Comparison of ENCODE assay signal across 8 cellular contexts in genomic region chr1:57424231-57425027, GRCh38. TPM values are rescaled to one million over a fixed set of nuclear protein-coding genes. Genes with fewer than 3 reads are reported as not detected.
DNase-seq lines count a peak whose midpoint lies in the region; ATAC-seq and TF ChIP-seq lines count a peak whose summit lies in the region.

No MANE protein-coding gene starts in this region.

- H3T11ph ChIP-seq in H9 (ENCODE audit: low read length), result no peak overlapping the region

- no peak overlapping the region for H2BK12ac ChIP-seq in H9 (ENCODE audit: insufficient read length, low read depth, low read length)

- POLR2A ChIA-PET in A673 (lab: Charles Lee; ENCODE audit: low non-redundant PET), result interaction anchor here (0.7 kb wide), 1 partner anchor 280 kb away, joined by 4 read pairs; no protein-coding TSS in a partner anchor
- POLR2A ChIA-PET in PC-9 (lab: Charles Lee; ENCODE audit: unreplicated experiment), result no interaction called here

- H3K18ac ChIP-seq in H9 (ENCODE audit: insufficient read length, low read depth, low read length), result no peak overlapping the region

- H2BK15ac ChIP-seq in H9 (ENCODE audit: low read depth, low read length), result no peak overlapping the region

- intact Hi-C loops in A673 (cut with micrococcal nuclease; ENCODE audit: unreplicated experiment) (loop anchor here (1.0 to 10.0 kb wide), 6 partner anchors 198 to 1120 kb away; partner anchors contain the start of gene OMA1), left ventricle myocardium superior (cut with micrococcal nuclease) (no loop called here), PC-9 (cut with micrococcal nuclease; ENCODE audit: unreplicated experiment) (no loop called here)

- TF ChIP-seq CTCF in A673 (conservative IDR thresholded peaks at IDR 0.05; ENCODE audit: low read depth, low read length), result peak; percentile 96
- peak; percentile 94 for TF ChIP-seq CTCF in H9 (conservative IDR thresholded peaks at IDR 0.05)
- peak; percentile 90 for TF ChIP-seq CTCF in WERI-Rb-1 (IDR thresholded peaks at IDR 0.05; ENCODE audit: low read depth, low read length)
- TF ChIP-seq CTCF in PC-9 (conservative IDR thresholded peaks at IDR 0.05), result no peak

- peak; percentile 76 for ATAC-seq in left ventricle myocardium superior

- peaks cover 48% of the 10 kb centered on the region for H3K27me3 Mint-ChIP-seq in H9 (ENCODE audit: low read depth)

- H3K4me3 ChIP-seq in A673 (ENCODE audit: low read depth, low read length, poor library complexity, severe bottlenecking), result peak overlapping the region; percentile 91
- H3K4me3 ChIP-seq in WERI-Rb-1 (ENCODE audit: low read depth, low read length), result peak overlapping the region; percentile 43
- H3K4me3 ChIP-seq in rectal smooth muscle tissue (ENCODE audit: low read length), result peak overlapping the region; percentile 54
- H3K4me3 ChIP-seq in PC-9, result no peak overlapping the region

- H3F3A ChIP-seq in PC-9 (ENCODE audit: insufficient read depth, low read depth), result no peaks in the 10 kb centered on the region

- H2AK5ac ChIP-seq in H9 (ENCODE audit: insufficient read length, low read length), result no peak overlapping the region

- H4K20me1 ChIP-seq in H9 (ENCODE audit: control insufficient read depth, insufficient read depth, insufficient read length) (no peaks in the 10 kb centered on the region), PC-9 (ENCODE audit: insufficient read depth) (no peaks in the 10 kb centered on the region)

- H3K79me2 ChIP-seq in H9 (ENCODE audit: insufficient read depth, low read length), result no peaks in the 10 kb centered on the region
- H3K79me2 ChIP-seq in PC-9 (ENCODE audit: low read depth), result no peaks in the 10 kb centered on the region

- no peak overlapping the region for H2BK20ac ChIP-seq in H9 (ENCODE audit: low read depth, low read length, poor library complexity, severe bottlenecking)

- peak overlapping the region in 2 of 3 experiments; percentile 8 to 62; a peak in 2 of 7 replicates for H3K27ac Mint-ChIP-seq in H9

- H3K36me3 Mint-ChIP-seq in H9 (ENCODE audit: insufficient read depth in 1 of 3, low read depth in 3 of 3), result no peaks in the 10 kb centered on the region

- no peak overlapping the region for H3K23ac ChIP-seq in H9 (ENCODE audit: insufficient read length, low read depth, low read length)

- H3K36me3 ChIP-seq in A673 (ENCODE audit: insufficient read depth, low read length, poor library complexity, severe bottlenecking), result no peaks in the 10 kb centered on the region
- no peaks in the 10 kb centered on the region for H3K36me3 ChIP-seq in WERI-Rb-1
- H3K36me3 ChIP-seq in rectal smooth muscle tissue (ENCODE audit: control insufficient read depth, insufficient read depth, low read length), result no peaks in the 10 kb centered on the region
- no peaks in the 10 kb centered on the region for H3K36me3 ChIP-seq in PC-9 (ENCODE audit: low read depth)

- no peak overlapping the region for H4K8ac ChIP-seq in H9 (replicated peaks; ENCODE audit: insufficient read length, low read depth, low read length)

- H3K27me3 ChIP-seq in A673 (replicated peaks; ENCODE audit: insufficient read depth, low read depth, low read length, poor library complexity) (no peaks in the 10 kb centered on the region), H9 (ENCODE audit: insufficient read depth, low read length) (no peaks in the 10 kb centered on the region), WERI-Rb-1 (ENCODE audit: insufficient read depth, low read depth, severe bottlenecking) (peaks cover 12% of the 10 kb centered on the region), rectal smooth muscle tissue (ENCODE audit: control insufficient read depth, insufficient read depth, low read length) (peaks cover 6% of the 10 kb centered on the region), PC-9 (ENCODE audit: insufficient read depth, low read depth) (peaks cover 19% of the 10 kb centered on the region)

- no CpG with 5 or more reads among the region's 63 CpGs for WGBS in H9 (ENCODE audit: extremely low coverage, insufficient read length, low lambda C conversion rate)

- no peaks in the 10 kb centered on the region; a peak in 1 of 5 replicates for H3K9me3 Mint-ChIP-seq in H9

- BruUV-seq in A673 (replicated peaks; lab: Mats Ljungman, UMichigan) (no TSS peak), PC-9 (replicated peaks; lab: Mats Ljungman, UMichigan) (no TSS peak)

- H3K4me1 ChIP-seq in A673 (ENCODE audit: insufficient read depth, low read length, poor library complexity, severe bottlenecking) (peaks cover 26% of the 10 kb centered on the region), H9 (ENCODE audit: insufficient read depth, low read length) (no peaks in the 10 kb centered on the region; the same call in 1 of the 2 replicates), rectal smooth muscle tissue (ENCODE audit: control insufficient read depth, insufficient read depth, low read length) (no peaks in the 10 kb centered on the region), PC-9 (replicated peaks; ENCODE audit: insufficient read depth) (no peaks in the 10 kb centered on the region)

- DNase-seq in A673 (ENCODE audit: low spot score) (peak; percentile 92), H9 (peak; percentile 85), WERI-Rb-1 (peak; percentile 66), left ventricle myocardium superior (peak; percentile 73), CD1c-positive myeloid dendritic cell (ENCODE audit: extremely low spot score) (no peak), PC-9 (no peak)
- DNase-seq in stimulated activated naive CD4-positive, alpha-beta T cell treated with Interleukin-2 at 50 U/mL for 16 hours (lab: John Stamatoyannopoulos, UW), result no peak

- H3K56ac ChIP-seq in H9 (ENCODE audit: insufficient read length, low read depth, low read length), result no peak overlapping the region

- H3K9me3 ChIP-seq in A673 (ENCODE audit: low read depth, low read length, poor library complexity, severe bottlenecking) (no peaks in the 10 kb centered on the region), H9 (ENCODE audit: control insufficient read depth, low read depth, low read length) (no peaks in the 10 kb centered on the region), WERI-Rb-1 (ENCODE audit: severe bottlenecking) (no peaks in the 10 kb centered on the region), PC-9 (ENCODE audit: insufficient read depth, low read depth) (no peaks in the 10 kb centered on the region)

- CTCF ChIA-PET in A673 (lab: Charles Lee), result interaction anchor here (0.6 to 0.9 kb wide), 8 partner anchors 12 to 1228 kb away, joined by 3 to 13 read pairs (median 3); no protein-coding TSS in a partner anchor
- CTCF ChIA-PET in PC-9 (lab: Charles Lee), result no interaction called here

- peak overlapping the region; percentile 73 to 86 for H3K4me3 Mint-ChIP-seq in H9

- H3K9ac ChIP-seq in H9 (ENCODE audit: extremely low read depth, insufficient read length, low read length) (no peak overlapping the region), rectal smooth muscle tissue (ENCODE audit: low read length) (no peak overlapping the region)

- no peak overlapping the region for H2BK120ac ChIP-seq in H9 (ENCODE audit: low read depth, low read length, poor library complexity, severe bottlenecking)

- H3K23me2 ChIP-seq in H9 (ENCODE audit: insufficient read length, low read depth, low read length, poor library complexity, severe bottlenecking), result peaks cover 34% of the 10 kb centered on the region

- no peak overlapping the region for H2BK5ac ChIP-seq in H9 (ENCODE audit: insufficient read length, low read length)

- no peaks in the 10 kb centered on the region for H3K9me2 ChIP-seq in PC-9 (ENCODE audit: insufficient read depth)

- H4K5ac ChIP-seq in H9 (ENCODE audit: insufficient read length, low read depth, low read length), result no peak overlapping the region

- peaks cover 24 to 25% of the 10 kb centered on the region in 2 experiments for H3K4me1 Mint-ChIP-seq in H9

- no peaks in the 10 kb centered on the region for H3K79me1 ChIP-seq in H9 (ENCODE audit: insufficient read depth, low read depth, low read length, poor library complexity, severe bottlenecking)

- H3K27ac ChIP-seq in A673 (ENCODE audit: low read depth, low read length, poor library complexity, severe bottlenecking), result peak overlapping the region; percentile 88
- H3K27ac ChIP-seq in H9 (ENCODE audit: insufficient read length, low read depth, low read length), result no peak overlapping the region
- no peak overlapping the region for H3K27ac ChIP-seq in WERI-Rb-1
- no peak overlapping the region for H3K27ac ChIP-seq in rectal smooth muscle tissue (ENCODE audit: low read depth, low read length)
- no peak overlapping the region for H3K27ac ChIP-seq in PC-9

- H4K91ac ChIP-seq in H9 (ENCODE audit: insufficient read length, low read depth, low read length), result no peak overlapping the region

- H3K4ac ChIP-seq in H9 (ENCODE audit: low read depth, low read length), result no peak overlapping the region

- H3K14ac ChIP-seq in H9 (ENCODE audit: insufficient read depth, low read length), result no peak overlapping the region

- peak overlapping the region; percentile 52 for H3K4me2 ChIP-seq in H9 (ENCODE audit: insufficient read depth, insufficient read length, low read length)
- no peak overlapping the region for H3K4me2 ChIP-seq in PC-9

- H2AFZ ChIP-seq in H9 (ENCODE audit: low read length) (no peak overlapping the region), PC-9 (no peak overlapping the region)

RNA-seq across cellular contexts. Expression of gene DAB1, which starts 0.6 kb away (rescaled TPM):
- 112 and 113 TPM in 2 replicates for total RNA-seq in A673 (2021)
- 9.2 and 9.3 TPM in 2 replicates for total RNA-seq in H9 (2021)
- total RNA-seq in left ventricle myocardium superior, result 2.6 TPM
- not detected in 2 replicates for total RNA-seq in PC-9 (2021)

Comparison
In these comparisons a context has a peak if more than half of its experiments do, and no peak if none do; other contexts are left out.
1. DNase-seq: peak in A673 (single experiment), H9 (single experiment), WERI-Rb-1 (single experiment) and left ventricle myocardium superior (single experiment); none in CD1c-positive myeloid dendritic cell (single experiment), stimulated activated naive CD4-positive, alpha-beta T cell treated with Interleukin-2 at 50 U/mL for 16 hours (single experiment) and PC-9 (0 of 2).
2. RNA of gene DAB1, which starts 0.6 kb away (total RNA-seq): 112 to 113 TPM in A673; 9.2 to 9.3 TPM in H9, 2.6 TPM in left ventricle myocardium superior (single experiment) and not detected in PC-9; every median in the first group is over 10 times any median in the second.